1 cellular context compared by ENCODE assay signal in the genomic region with DNA sequence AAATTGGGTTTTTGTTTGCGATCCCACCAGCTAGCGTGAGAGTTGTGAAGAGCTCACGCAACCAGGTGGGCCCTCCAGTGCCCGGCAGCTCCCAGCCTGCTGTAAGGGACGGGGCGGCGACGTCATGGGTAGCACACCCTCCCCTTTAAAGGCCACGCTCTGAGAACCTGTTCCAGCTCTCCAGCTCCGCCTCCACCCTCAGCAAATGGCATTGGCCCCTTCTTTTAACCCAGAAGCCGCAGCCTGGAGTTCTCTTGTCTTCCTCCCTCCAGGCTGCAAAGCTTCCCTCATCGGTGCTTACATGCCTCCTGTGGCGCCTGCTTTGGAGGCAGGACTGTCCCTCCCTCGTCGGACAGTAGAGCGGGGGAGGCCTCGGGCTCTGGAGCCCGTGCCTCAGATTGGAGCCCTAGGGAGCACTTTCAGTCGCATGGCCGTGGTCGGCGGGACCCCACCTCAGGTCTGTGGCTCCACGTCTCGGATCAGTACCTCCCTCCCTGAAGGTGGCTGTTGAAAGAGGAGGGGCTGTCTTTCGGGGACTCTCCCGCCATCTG.
TF ChIP-seq lines count a peak whose summit lies in the region.

No MANE protein-coding gene starts in this region.

TF ChIP-seq in GM23338, 12 proteins besides CTCF, POLR2A, EP300 and RAD21 (continued from another document):
- TF ChIP-seq, protein P1, sequence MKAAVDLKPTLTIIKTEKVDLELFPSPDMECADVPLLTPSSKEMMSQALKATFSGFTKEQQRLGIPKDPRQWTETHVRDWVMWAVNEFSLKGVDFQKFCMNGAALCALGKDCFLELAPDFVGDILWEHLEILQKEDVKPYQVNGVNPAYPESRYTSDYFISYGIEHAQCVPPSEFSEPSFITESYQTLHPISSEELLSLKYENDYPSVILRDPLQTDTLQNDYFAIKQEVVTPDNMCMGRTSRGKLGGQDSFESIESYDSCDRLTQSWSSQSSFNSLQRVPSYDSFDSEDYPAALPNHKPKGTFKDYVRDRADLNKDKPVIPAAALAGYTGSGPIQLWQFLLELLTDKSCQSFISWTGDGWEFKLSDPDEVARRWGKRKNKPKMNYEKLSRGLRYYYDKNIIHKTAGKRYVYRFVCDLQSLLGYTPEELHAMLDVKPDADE (IDR thresholded peaks at IDR 0.05), result no peak
- no peak for TF ChIP-seq ZNF331 (CRISPR knock-in tag; IDR thresholded peaks at IDR 0.05; ENCODE audit: low read depth)
